Comparison of ENCODE assay signal across 2 cellular contexts in the genomic region with DNA sequence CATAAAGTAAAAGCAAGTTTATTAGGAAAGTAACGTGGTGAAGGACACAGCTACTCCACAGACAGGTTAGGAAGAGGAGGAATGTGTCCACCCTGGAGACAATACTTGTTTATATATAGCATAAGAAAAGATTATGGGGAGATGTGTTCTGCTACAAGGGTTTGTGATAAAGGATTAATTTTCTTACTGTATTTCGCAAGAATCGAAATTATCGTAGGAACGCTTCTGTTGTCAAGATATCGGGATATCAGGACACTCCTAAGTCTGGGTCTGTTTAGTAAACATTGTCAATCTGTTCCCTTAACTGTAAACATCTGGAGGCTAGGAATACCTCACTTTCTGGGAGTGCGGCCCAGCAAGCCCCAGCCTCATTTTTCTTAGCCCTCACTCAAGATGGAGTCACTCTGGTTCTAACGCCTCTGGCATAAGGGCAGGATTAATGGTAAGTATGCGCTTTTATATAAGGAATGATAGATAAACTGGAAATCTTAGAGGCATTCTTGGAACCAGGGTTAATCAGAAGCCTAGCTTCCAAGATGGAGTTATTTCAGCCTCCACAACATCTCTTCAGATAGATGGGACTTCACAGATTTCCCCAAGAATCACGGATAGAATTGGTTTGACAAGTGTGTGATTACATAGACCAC.
TF ChIP-seq lines count a peak whose summit lies in the region.

No MANE protein-coding gene starts in this region.

TF ChIP-seq in GM12878, 131 proteins besides CTCF, POLR2A, EP300 and RAD21:
- TF ChIP-seq NFIC (IDR thresholded peaks at IDR 0.05; ENCODE audit: low read depth, low read length), result no peak
- no peak for TF ChIP-seq ZSCAN29 (IDR thresholded peaks at IDR 0.05)
- no peak for TF ChIP-seq RELA (IDR thresholded peaks at IDR 0.05; ENCODE audit: borderline replicate concordance, partially characterized antibody)
- no peak for TF ChIP-seq LARP7 (IDR thresholded peaks at IDR 0.05)
- no peak for TF ChIP-seq ZNF687 (IDR thresholded peaks at IDR 0.05)
- TF ChIP-seq, protein P1, sequence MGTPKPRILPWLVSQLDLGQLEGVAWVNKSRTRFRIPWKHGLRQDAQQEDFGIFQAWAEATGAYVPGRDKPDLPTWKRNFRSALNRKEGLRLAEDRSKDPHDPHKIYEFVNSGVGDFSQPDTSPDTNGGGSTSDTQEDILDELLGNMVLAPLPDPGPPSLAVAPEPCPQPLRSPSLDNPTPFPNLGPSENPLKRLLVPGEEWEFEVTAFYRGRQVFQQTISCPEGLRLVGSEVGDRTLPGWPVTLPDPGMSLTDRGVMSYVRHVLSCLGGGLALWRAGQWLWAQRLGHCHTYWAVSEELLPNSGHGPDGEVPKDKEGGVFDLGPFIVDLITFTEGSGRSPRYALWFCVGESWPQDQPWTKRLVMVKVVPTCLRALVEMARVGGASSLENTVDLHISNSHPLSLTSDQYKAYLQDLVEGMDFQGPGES (IDR thresholded peaks at IDR 0.05), result no peak
- no peak for TF ChIP-seq CHD4 (IDR thresholded peaks at IDR 0.05)
TF ChIP-seq in GM12878: peak in this region for 0.

TF ChIP-seq in WTC11, 78 proteins besides CTCF, POLR2A, EP300 and RAD21:
- TF ChIP-seq MXD4 (CRISPR knock-in tag; IDR thresholded peaks at IDR 0.05; ENCODE audit: borderline replicate concordance) (no peak), EMX1 (CRISPR knock-in tag; IDR thresholded peaks at IDR 0.05) (no peak), SOX15 (CRISPR knock-in tag; IDR thresholded peaks at IDR 0.05) (no peak), NFYB (CRISPR knock-in tag; conservative IDR thresholded peaks at IDR 0.05; ENCODE audit: low read depth) (no peak), ZNF263 (CRISPR knock-in tag; IDR thresholded peaks at IDR 0.05; ENCODE audit: low read depth) (no peak), ESRRA (CRISPR knock-in tag; IDR thresholded peaks at IDR 0.05; ENCODE audit: borderline replicate concordance) (no peak), ZNF138 (CRISPR knock-in tag; conservative IDR thresholded peaks at IDR 0.05) (no peak)
- TF ChIP-seq, protein P2, sequence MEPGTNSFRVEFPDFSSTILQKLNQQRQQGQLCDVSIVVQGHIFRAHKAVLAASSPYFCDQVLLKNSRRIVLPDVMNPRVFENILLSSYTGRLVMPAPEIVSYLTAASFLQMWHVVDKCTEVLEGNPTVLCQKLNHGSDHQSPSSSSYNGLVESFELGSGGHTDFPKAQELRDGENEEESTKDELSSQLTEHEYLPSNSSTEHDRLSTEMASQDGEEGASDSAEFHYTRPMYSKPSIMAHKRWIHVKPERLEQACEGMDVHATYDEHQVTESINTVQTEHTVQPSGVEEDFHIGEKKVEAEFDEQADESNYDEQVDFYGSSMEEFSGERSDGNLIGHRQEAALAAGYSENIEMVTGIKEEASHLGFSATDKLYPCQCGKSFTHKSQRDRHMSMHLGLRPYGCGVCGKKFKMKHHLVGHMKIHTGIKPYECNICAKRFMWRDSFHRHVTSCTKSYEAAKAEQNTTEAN (CRISPR knock-in tag; IDR thresholded peaks at IDR 0.05), result no peak
- TF ChIP-seq, protein P3, sequence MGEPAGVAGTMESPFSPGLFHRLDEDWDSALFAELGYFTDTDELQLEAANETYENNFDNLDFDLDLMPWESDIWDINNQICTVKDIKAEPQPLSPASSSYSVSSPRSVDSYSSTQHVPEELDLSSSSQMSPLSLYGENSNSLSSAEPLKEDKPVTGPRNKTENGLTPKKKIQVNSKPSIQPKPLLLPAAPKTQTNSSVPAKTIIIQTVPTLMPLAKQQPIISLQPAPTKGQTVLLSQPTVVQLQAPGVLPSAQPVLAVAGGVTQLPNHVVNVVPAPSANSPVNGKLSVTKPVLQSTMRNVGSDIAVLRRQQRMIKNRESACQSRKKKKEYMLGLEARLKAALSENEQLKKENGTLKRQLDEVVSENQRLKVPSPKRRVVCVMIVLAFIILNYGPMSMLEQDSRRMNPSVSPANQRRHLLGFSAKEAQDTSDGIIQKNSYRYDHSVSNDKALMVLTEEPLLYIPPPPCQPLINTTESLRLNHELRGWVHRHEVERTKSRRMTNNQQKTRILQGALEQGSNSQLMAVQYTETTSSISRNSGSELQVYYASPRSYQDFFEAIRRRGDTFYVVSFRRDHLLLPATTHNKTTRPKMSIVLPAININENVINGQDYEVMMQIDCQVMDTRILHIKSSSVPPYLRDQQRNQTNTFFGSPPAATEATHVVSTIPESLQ (CRISPR knock-in tag; IDR thresholded peaks at IDR 0.05), result no peak
